In the genomic region with DNA sequence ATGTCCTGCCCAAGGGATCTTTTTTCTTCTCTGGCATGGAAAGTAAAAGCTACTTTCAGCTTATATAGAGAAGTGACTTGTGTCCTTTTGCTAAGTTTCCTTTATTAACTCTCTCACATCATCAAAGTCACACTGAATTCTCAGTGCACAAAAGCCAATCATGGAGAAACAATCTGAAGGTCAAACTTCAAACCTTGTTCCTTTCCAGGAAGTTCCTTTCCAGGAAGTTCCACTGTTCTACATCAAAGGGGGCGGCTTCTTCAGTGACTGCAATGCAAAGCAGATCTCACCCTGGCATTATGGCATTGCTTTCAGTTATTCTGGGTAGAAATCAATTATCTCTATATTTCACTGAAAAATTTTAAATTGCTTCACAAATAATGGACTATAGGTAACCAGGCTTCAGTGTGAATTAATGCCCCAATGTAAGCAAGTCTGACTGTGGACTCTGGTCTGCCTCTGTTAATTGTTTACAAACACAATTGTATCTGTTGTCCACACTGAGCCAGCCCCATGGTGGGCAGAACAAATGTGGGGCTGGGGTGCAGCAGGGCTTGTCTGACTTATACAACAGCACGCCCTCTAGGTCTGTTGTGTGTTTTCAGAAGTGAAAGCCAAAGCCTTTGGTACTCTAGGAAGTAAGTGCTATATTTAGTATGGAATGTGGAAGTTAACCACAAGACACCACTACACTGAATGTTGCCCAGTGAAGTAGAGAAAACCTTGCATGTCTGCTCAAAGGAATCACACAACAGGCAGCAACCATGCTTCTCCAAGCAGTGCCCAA, we compare ENCODE assay signal across 9 cellular contexts.
DNase-seq lines count a peak whose midpoint lies in the region; ATAC-seq and TF ChIP-seq lines count a peak whose summit lies in the region.
"Had no signal": no experiment of that assay in that cellular context is flagged by ENCODE, and none has a peak within 500 bp of the region (broad histone marks: within the 10 kb centered on the region; RNA-seq: fewer than 3 reads in every experiment).

No MANE protein-coding gene starts in this region.

- peak; percentile 88 for ATAC-seq in mucosa of descending colon
- ATAC-seq in GM18909 (IDR thresholded peaks at IDR 0.05; ENCODE audit: poor library complexity, unreplicated experiment), result no peak

- no peaks in the 10 kb centered on the region for H3K27me3 ChIP-seq in dorsolateral prefrontal cortex
- H3K27me3 ChIP-seq in effector memory CD4-positive, alpha-beta T cell (replicated peaks; ENCODE audit: control insufficient read depth, insufficient read depth, low read length, poor library complexity, severe bottlenecking), result no peaks in the 10 kb centered on the region
- no peaks in the 10 kb centered on the region for H3K27me3 ChIP-seq in thyroid gland

- TF ChIP-seq POLR2A in thyroid gland (IDR thresholded peaks at IDR 0.05), result no peak

- peak; percentile 76 for DNase-seq in COLO829 (ENCODE audit: low spot score)
- DNase-seq in OCI-M1 (lab: John Stamatoyannopoulos, UW), result peak; percentile 80
- peak in 2 of 10 donors; percentile 31 to 45 for DNase-seq in dorsolateral prefrontal cortex
- DNase-seq in mucosa of descending colon, result peak in 2 of 3 donors; percentile 36 to 49
- DNase-seq in effector memory CD4-positive, alpha-beta T cell, result no peak
- DNase-seq in thyroid gland, result no peak
- DNase-seq in DMS153 (lab: John Stamatoyannopoulos, UW), result no peak
- DNase-seq: NCI-H446 had no signal

- H3K36me3 ChIP-seq in mucosa of descending colon (ENCODE audit: low read depth) (no peaks in the 10 kb centered on the region), thyroid gland (peaks cover 30 to 43% of the 10 kb centered on the region in 2 donors)
- H3K36me3 ChIP-seq in effector memory CD4-positive, alpha-beta T cell (ENCODE audit: control insufficient read depth, insufficient read depth, low read length), result no peaks in the 10 kb centered on the region

- H3K27ac ChIP-seq in dorsolateral prefrontal cortex (peak overlapping the region in 57 of 59 donors; percentile 3 to 86 (median 58)), thyroid gland (peak overlapping the region in 1 of 3 donors; percentile 58)
- H3K27ac ChIP-seq in effector memory CD4-positive, alpha-beta T cell (ENCODE audit: insufficient read depth, low read length, poor library complexity, severe bottlenecking), result no peak overlapping the region

- 89 to 95% methylated on average over 2 of the region's 2 CpGs for WGBS in thyroid gland, 2 donors

- TF ChIP-seq CTCF in dorsolateral prefrontal cortex (IDR thresholded peaks at IDR 0.05 in 54 of 56, conservative IDR thresholded peaks at IDR 0.05 in 2 of 56; ENCODE audit: low read depth in 1 of 56, partially characterized antibody in 56 of 56) (peak in 20 of 56 donors; percentile 5 to 47 (median 17)), mucosa of descending colon (IDR thresholded peaks at IDR 0.05) (no peak), thyroid gland (IDR thresholded peaks at IDR 0.05) (no peak)

- H3K9me3 ChIP-seq in mucosa of descending colon (no peaks in the 10 kb centered on the region), thyroid gland (no peaks in the 10 kb centered on the region)
- no peaks in the 10 kb centered on the region for H3K9me3 ChIP-seq in effector memory CD4-positive, alpha-beta T cell (ENCODE audit: control insufficient read depth, low read length)

- intact Hi-C loops in dorsolateral prefrontal cortex (cut with DNase I), result loop anchor here in 1 of 2 donors (10.0 kb wide), 1 partner anchor 97 kb away; a partner anchor contains a TSS
- intact Hi-C loops in mucosa of descending colon (cut with DNase I, micrococcal nuclease), result no loop called here
- intact Hi-C loops in thyroid gland (cut with DNase I), result no loop called here

- H3K4me1 ChIP-seq in mucosa of descending colon (ENCODE audit: low read depth) (peaks cover 7% of the 10 kb centered on the region), thyroid gland (peaks cover 0 to 23% of the 10 kb centered on the region in 2 donors)
- no peaks in the 10 kb centered on the region for H3K4me1 ChIP-seq in effector memory CD4-positive, alpha-beta T cell (ENCODE audit: control insufficient read depth, insufficient read depth, low read length, poor library complexity, severe bottlenecking)

- H3K4me3 ChIP-seq in dorsolateral prefrontal cortex, result peak overlapping the region in 2 of 59 donors; percentile 9 to 22
- H3K4me3 ChIP-seq in mucosa of descending colon, result no peak overlapping the region
- H3K4me3 ChIP-seq in effector memory CD4-positive, alpha-beta T cell (ENCODE audit: insufficient read depth, low read depth, low read length, poor library complexity, severe bottlenecking), result no peak overlapping the region
- H3K4me3 ChIP-seq in thyroid gland (replicated peaks in 1 of 3), result no peak overlapping the region

Comparison
In these comparisons a context has a peak if more than half of its experiments do, and no peak if none do; other contexts are left out.
1. DNase-seq: peak in COLO829 (single experiment), OCI-M1 (single experiment) and mucosa of descending colon (2 of 3); none in effector memory CD4-positive, alpha-beta T cell (0 of 3), thyroid gland (0 of 2) and DMS153 (single experiment).